Comparison of ENCODE assay signal across 1 cellular context in genomic region chr6:2732503-2733089, GRCh38.
TF ChIP-seq lines count a peak whose summit lies in the region.

No MANE protein-coding gene starts in this region.

TF ChIP-seq in IMR-90, 13 proteins besides CTCF, POLR2A, EP300 and RAD21:
- TF ChIP-seq NFE2L2 (IDR thresholded peaks at IDR 0.05; ENCODE audit: low read depth, low read length) (no peak), MXI1 (IDR thresholded peaks at IDR 0.05; ENCODE audit: borderline replicate concordance, low read depth, low read length) (no peak), MAFK (IDR thresholded peaks at IDR 0.05; ENCODE audit: low read depth, low read length) (no peak), CEBPB (IDR thresholded peaks at IDR 0.05; ENCODE audit: low read depth, low read length) (no peak), ELK1 (IDR thresholded peaks at IDR 0.05; ENCODE audit: borderline replicate concordance, low read depth, low read length) (no peak), CHD1 (IDR thresholded peaks at IDR 0.05; ENCODE audit: low read depth, low read length) (no peak), RFX5 (IDR thresholded peaks at IDR 0.05; ENCODE audit: low read depth, low read length) (no peak), RCOR1 (IDR thresholded peaks at IDR 0.05; ENCODE audit: insufficient replicate concordance, low read length) (no peak), MAZ (IDR thresholded peaks at IDR 0.05; ENCODE audit: borderline replicate concordance, low read depth, low read length) (no peak), USF2 (IDR thresholded peaks at IDR 0.05; ENCODE audit: low read depth, low read length) (no peak), SMC3 (IDR thresholded peaks at IDR 0.05; ENCODE audit: low read depth, low read length) (no peak)
TF ChIP-seq in IMR-90: peak in this region for 0.
